In genomic region chr11:56663386-56663785, GRCh38 we compare ENCODE assay signal across 11 cellular contexts. TPM values are rescaled to one million over a fixed set of nuclear protein-coding genes. Genes with fewer than 3 reads are reported as not detected.
"Had no signal": no experiment of that assay in that cellular context is flagged by ENCODE, and none has a peak within 500 bp of the region (broad histone marks: within the 10 kb centered on the region; RNA-seq: fewer than 3 reads in every experiment).

OR5AR1 (plus strand) TSS chr11:56663686; CDS start chr11:56663686, 0 bp downstream.

- H3K27ac ChIP-seq: GM23248 had no signal

- ATAC-seq: GM23338, HCT116 had no signal

- H3K4me1 ChIP-seq: HAP-1 had no signal

- FAIRE-seq: H54 had no signal

- H3K4me3 ChIP-seq: GM23248, GM23338, HAP-1 had no signal

- H3K27ac Mint-ChIP-seq: GM23338, H9, HFFc6 had no signal

- H3K9me3 ChIP-seq: HAP-1 had no signal

- DNase-seq: GM23248, GOT3, H7, H9, HCEC 1CT, HFFc6 had no signal

- H3K9ac ChIP-seq: GM23248 had no signal

- H2AFZ ChIP-seq: GM23248, GM23338 had no signal

- H3K4me2 ChIP-seq: GM23338 had no signal

- H3K4me3 Mint-ChIP-seq: GM23338, H9, HFFc6 had no signal

- H3K36me3 ChIP-seq: HAP-1 had no signal

RNA-seq across cellular contexts. Expression of gene OR5AR1, which starts in this region (rescaled TPM):
- total RNA-seq: GM23248, GM23338, H4, H7, H9, HFFc6 had no signal
- polyA plus RNA-seq: GM23248, GM23338 had no signal
